20 cellular contexts compared by ENCODE assay signal in the genomic region with DNA sequence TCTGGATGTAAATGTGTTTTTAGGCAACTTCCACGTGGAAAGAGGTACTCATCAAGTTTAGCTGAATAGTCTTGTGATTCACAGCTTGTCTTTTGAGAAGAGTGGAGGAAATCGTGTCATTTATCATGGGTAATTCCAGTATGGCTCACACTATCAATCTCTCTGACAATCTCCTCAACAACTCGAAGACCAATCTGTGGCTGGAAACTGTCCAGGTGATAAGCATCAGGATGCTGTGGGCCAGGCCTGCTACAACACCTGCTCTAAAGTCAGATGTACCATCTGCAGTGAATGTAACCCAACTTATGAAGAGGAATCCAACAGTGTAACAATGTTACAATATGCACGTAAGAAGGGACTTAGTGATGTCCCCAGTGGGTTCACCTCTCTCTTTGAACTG.
"Had no signal": no experiment of that assay in that cellular context is flagged by ENCODE, and none has a peak within 500 bp of the region (broad histone marks: within the 10 kb centered on the region; RNA-seq: fewer than 3 reads in every experiment).

No MANE protein-coding gene starts in this region.

- H3K4me3 ChIP-seq: cardiac muscle cell, esophagus squamous epithelium, gastroesophageal sphincter, prostate gland, spleen, stomach, suprapubic skin, tibial nerve had no signal

- DNase-seq: activated CD4-positive, alpha-beta T cell treated with anti-CD3 and anti-CD28 coated beads, Interleukin-2, amount 50 U/mL, for 4 hours; activated CD8-positive, alpha-beta memory T cell treated with anti-CD3 and anti-CD28 coated beads, Interleukin-2, amount 50 U/mL, for 48 hours; activated effector memory CD4-positive, alpha-beta T cell treated with Interleukin-2 at 50 U/mL for 16 hours; activated naive CD4-positive, alpha-beta T cell treated with anti-CD3 and anti-CD28 coated beads for 36 hours; activated T-cell treated with anti-CD3 and anti-CD28 coated beads, Interleukin-2, amount 50 U/mL, for 48 hours; cortex of kidney; endodermal cell; esophagus squamous epithelium; head of caudate nucleus; left ventricle myocardium superior; spleen; stimulated activated CD4-positive, alpha-beta T cell treated with anti-CD3 and anti-CD28 coated beads, Interleukin-4, amount 100 ng/mL, for 4 hours; stomach had no signal

- H3K27ac ChIP-seq: cardiac muscle cell, esophagus squamous epithelium, gastroesophageal sphincter, prostate gland, spleen, stomach, suprapubic skin, tibial nerve, VCaP had no signal

- ATAC-seq: gastroesophageal sphincter; left ventricle myocardium superior; natural killer cell treated with Interleukin-12 subunit alpha and Interleukin-12 subunit beta and Interleukin-15 and Interleukin-18, amount 100 ng/mL, for 72 hours had no signal

- H3K4me1 ChIP-seq: esophagus squamous epithelium, prostate gland, spleen, stomach, suprapubic skin, tibial nerve had no signal

- H3K9me3 ChIP-seq: esophagus squamous epithelium, gastroesophageal sphincter, prostate gland, stomach, tibial nerve had no signal

- H3K36me3 ChIP-seq: cardiac muscle cell, esophagus squamous epithelium, gastroesophageal sphincter, prostate gland, spleen, stomach, suprapubic skin, tibial nerve had no signal

- H3K27me3 ChIP-seq: cardiac muscle cell, esophagus squamous epithelium, gastroesophageal sphincter, spleen, stomach, suprapubic skin, tibial nerve had no signal
